ENCODE assay signal across 8 cellular contexts in genomic region chr1:216600730-216601426, GRCh38.
A peak's percentile ranks its signal among the peaks of the same experiment; 100 is the strongest.
DNase-seq lines count a peak whose midpoint lies in the region; ATAC-seq and TF ChIP-seq lines count a peak whose summit lies in the region.

No MANE protein-coding gene starts in this region.

- peak; percentile 86 for ATAC-seq in GM21515 (IDR thresholded peaks at IDR 0.05; ENCODE audit: unreplicated experiment)

- DNase-seq in ELR (ENCODE audit: low read depth) (peak; percentile 84), HS-27A (ENCODE audit: low read depth) (peak; percentile 31), dermis blood vessel endothelial cell (peak; percentile 59), kidney tubule cell (ENCODE audit: low spot score) (peak; percentile 78), smooth muscle cell of the brain vasculature (ENCODE audit: low read depth, low spot score) (peak; percentile 51), NAMALWA (ENCODE audit: low spot score) (no peak)

TF ChIP-seq in PFSK-1, 5 proteins besides CTCF, POLR2A, EP300 and RAD21:
- TF ChIP-seq REST (IDR thresholded peaks at IDR 0.05; ENCODE audit: insufficient read depth in 1 of 2, low read depth in 2 of 2, low read length in 2 of 2) (no peak), TAF1 (IDR thresholded peaks at IDR 0.05; ENCODE audit: borderline replicate concordance, insufficient read depth, low read length) (no peak), FOXP2 (optimal IDR thresholded peaks at IDR 0.05; ENCODE audit: borderline replicate concordance, extremely low read depth, extremely low read length, insufficient read depth) (peak; percentile 96)
